9 cellular contexts compared by ENCODE assay signal in the genomic region with DNA sequence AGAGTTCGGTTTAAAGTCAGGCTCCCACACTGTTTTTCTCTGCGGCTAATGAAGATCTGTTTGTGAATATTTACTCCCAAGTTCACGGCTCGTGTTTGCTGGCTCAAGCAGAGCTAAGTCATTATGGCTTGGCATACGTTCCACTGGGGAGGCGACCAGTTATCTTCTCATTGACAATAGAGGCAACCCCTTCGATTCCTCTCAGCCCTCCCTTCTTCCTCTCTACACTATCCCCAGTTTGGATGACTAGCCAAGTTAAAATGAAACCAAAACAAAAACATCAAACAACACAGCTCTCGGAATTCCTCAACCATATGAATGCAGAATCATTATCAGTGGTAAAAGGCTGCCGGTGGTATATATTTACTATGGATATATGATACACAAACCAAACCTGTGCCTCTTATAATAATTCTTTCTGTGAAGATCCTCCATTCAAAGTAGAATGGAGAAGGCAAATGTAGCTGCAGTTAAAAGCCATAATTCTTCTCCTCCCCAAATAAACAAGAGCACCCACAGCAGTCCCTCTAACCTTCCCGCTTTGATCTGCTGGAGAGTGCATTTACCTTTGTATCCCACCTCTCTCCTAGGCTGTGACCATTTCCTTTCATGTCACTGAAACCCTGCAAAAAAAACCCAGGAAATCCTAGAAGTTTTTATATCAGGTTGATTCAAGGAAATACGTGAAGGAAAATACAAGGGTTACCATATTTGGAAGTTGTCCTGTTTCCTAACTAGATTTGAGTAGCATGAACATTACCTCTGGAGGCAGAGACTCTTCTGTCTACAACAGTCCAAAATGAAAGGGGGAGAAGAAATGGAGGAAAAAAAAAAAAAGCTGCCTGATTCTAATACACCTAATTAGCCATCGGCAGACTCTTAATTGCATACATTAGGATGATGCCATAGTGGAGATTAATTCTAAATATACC.
DNase-seq lines count a peak whose midpoint lies in the region; ATAC-seq, FAIRE-seq and TF ChIP-seq lines count a peak whose summit lies in the region.
"Had no signal": no experiment of that assay in that cellular context is flagged by ENCODE, and none has a peak within 500 bp of the region (broad histone marks: within the 10 kb centered on the region; RNA-seq: fewer than 3 reads in every experiment).

No MANE protein-coding gene starts in this region.

- no peak for FAIRE-seq in kidney (lab: Jason Lieb, UNC)

- no peaks in the 10 kb centered on the region for H3K4me1 Mint-ChIP-seq in stimulated activated naive CD8-positive, alpha-beta T cell treated with anti-CD3 and anti-CD28 coated beads, Interleukin-15, amount 100 ng/mL, for 72 hours

- H3K4me3 ChIP-seq in WI38 (ENCODE audit: low read depth, low read length) (peak overlapping the region; percentile 57), kidney (ENCODE audit: low read length in 2 of 2) (peak overlapping the region; percentile 56 to 73), tibial nerve (peak overlapping the region; percentile 20 to 47 (median 40))

- ATAC-seq in GM19452 (IDR thresholded peaks at IDR 0.05; ENCODE audit: unreplicated experiment) (peak; percentile 47), HG02970 (IDR thresholded peaks at IDR 0.05; ENCODE audit: low FRiP score, unreplicated experiment) (no peak)
- ATAC-seq in stimulated activated naive CD8-positive, alpha-beta T cell treated with anti-CD3 and anti-CD28 coated beads, Interleukin-15, amount 100 ng/mL, for 72 hours, result no peak
- ATAC-seq: HCT116 had no signal

- intact Hi-C loops in kidney (cut with DNase I), result no loop called here

- DNase-seq in Ammon's horn (ENCODE audit: low spot score) (peak; percentile 21), HS-5 (ENCODE audit: low read depth) (peak; percentile 4), kidney (no peak), tibial nerve (ENCODE audit: low spot score in 2 of 2) (no peak)
- DNase-seq in stimulated activated naive CD8-positive, alpha-beta T cell treated with anti-CD3 and anti-CD28 coated beads, Interleukin-15, amount 100 ng/mL, for 72 hours, result no peak

- H3K27ac ChIP-seq in kidney (ENCODE audit: low read depth in 2 of 2, low read length in 2 of 2) (no peak overlapping the region), tibial nerve (peak overlapping the region in 1 of 4 donors; percentile 41)

- H3K4me3 Mint-ChIP-seq in stimulated activated naive CD8-positive, alpha-beta T cell treated with anti-CD3 and anti-CD28 coated beads, Interleukin-15, amount 100 ng/mL, for 72 hours, result peak overlapping the region in 1 of 2 donors; percentile 4

- TF ChIP-seq EP300 in tibial nerve (IDR thresholded peaks at IDR 0.05), result no peak

- no peaks in the 10 kb centered on the region for H3K27me3 ChIP-seq in tibial nerve

- H3K36me3 ChIP-seq in kidney (ENCODE audit: control insufficient read depth in 1 of 2, insufficient read depth in 2 of 2, low read length in 2 of 2) (peaks cover 0 to 3% of the 10 kb centered on the region in 2 donors), tibial nerve (no peaks in the 10 kb centered on the region)

- H3K27ac Mint-ChIP-seq in stimulated activated naive CD8-positive, alpha-beta T cell treated with anti-CD3 and anti-CD28 coated beads, Interleukin-15, amount 100 ng/mL, for 72 hours, result no peak overlapping the region

- H3K9me3 Mint-ChIP-seq in stimulated activated naive CD8-positive, alpha-beta T cell treated with anti-CD3 and anti-CD28 coated beads, Interleukin-15, amount 100 ng/mL, for 72 hours, result peaks cover 0 to 16% of the 10 kb centered on the region in 2 donors

- H3K27me3 Mint-ChIP-seq in stimulated activated naive CD8-positive, alpha-beta T cell treated with anti-CD3 and anti-CD28 coated beads, Interleukin-15, amount 100 ng/mL, for 72 hours, result no peaks in the 10 kb centered on the region

- 25 to 26% methylated on average over 12 of the region's 12 CpGs for WGBS in tibial nerve, 2 donors

- H3K9me3 ChIP-seq in kidney (ENCODE audit: control insufficient read depth in 1 of 2, low read length in 2 of 2) (no peaks in the 10 kb centered on the region), tibial nerve (no peaks in the 10 kb centered on the region)

- H3K4me1 ChIP-seq in kidney (ENCODE audit: control insufficient read depth in 1 of 2, insufficient read depth in 1 of 2, low read depth in 1 of 2, low read length in 2 of 2) (no peaks in the 10 kb centered on the region), tibial nerve (peaks cover 0 to 7% (median 0%) of the 10 kb centered on the region in 4 donors)

- TF ChIP-seq CTCF in WI38 (IDR thresholded peaks at IDR 0.05; ENCODE audit: low read depth, low read length) (no peak), kidney (IDR thresholded peaks at IDR 0.05; ENCODE audit: borderline replicate concordance, extremely low read depth, insufficient read depth) (no peak), tibial nerve (IDR thresholded peaks at IDR 0.05) (no peak)

- TF ChIP-seq POLR2A in tibial nerve (IDR thresholded peaks at IDR 0.05), result no peak

- H3K9ac ChIP-seq in kidney (ENCODE audit: low read length in 2 of 2), result no peak overlapping the region

Comparison
In these comparisons a context has a peak if more than half of its experiments do, and no peak if none do; other contexts are left out.
1. DNase-seq: peak in Ammon's horn (single experiment) and HS-5 (single experiment); none in kidney (single experiment), tibial nerve (0 of 2) and stimulated activated naive CD8-positive, alpha-beta T cell treated with anti-CD3 and anti-CD28 coated beads, Interleukin-15, amount 100 ng/mL, for 72 hours (0 of 2).
2. Peak in every context shown above with its lines, with median percentiles within 50 percentile points of each other: H3K4me3 ChIP-seq.